Comparison of ENCODE assay signal across 8 cellular contexts in genomic region chr7:77698042-77698625, GRCh38.
A peak's percentile ranks its signal among the peaks of the same experiment; 100 is the strongest.
DNase-seq lines count a peak whose midpoint lies in the region; ATAC-seq and TF ChIP-seq lines count a peak whose summit lies in the region.

No MANE protein-coding gene starts in this region.

- ATAC-seq in GM18870 (IDR thresholded peaks at IDR 0.05; ENCODE audit: unreplicated experiment), result no peak

- peaks cover 7% of the 10 kb centered on the region for H3K36me3 ChIP-seq in neuron (ENCODE audit: insufficient read depth, low read length)

- H3K4me1 ChIP-seq in neuron (ENCODE audit: insufficient read depth, low read length), result peaks cover 21% of the 10 kb centered on the region

- H3K27ac ChIP-seq in coronary artery, result peak overlapping the region; percentile 95 to 97

- DNase-seq in ELR (ENCODE audit: low read depth) (peak; percentile 13), NOMO-1 (lab: John Stamatoyannopoulos, UW; ENCODE audit: unreplicated experiment in 2 of 2) (peak; percentile 54 to 94), coronary artery (ENCODE audit: low spot score) (no peak), SHP77 treated with DMSO at 0.1 percent for 48 hours (lab: John Stamatoyannopoulos, UW) (no peak), dedifferentiated amniotic fluid mesenchymal stem cell (ENCODE audit: extremely low spot score) (no peak), epidermal melanocyte (ENCODE audit: insufficient read length, low spot score) (no peak)

- no peaks in the 10 kb centered on the region for H3K9me3 ChIP-seq in neuron (ENCODE audit: low read length)

- H3K27me3 ChIP-seq in neuron (ENCODE audit: insufficient read depth, low read length), result no peaks in the 10 kb centered on the region

- H3K4me3 ChIP-seq in coronary artery (peak overlapping the region; percentile 99), neuron (ENCODE audit: low read length) (peak overlapping the region; percentile 82)

- H2AFZ ChIP-seq in neuron (ENCODE audit: low read depth, low read length), result no peak overlapping the region

- TF ChIP-seq CTCF in coronary artery (IDR thresholded peaks at IDR 0.05), result no peak

Comparison
In these comparisons a context has a peak if more than half of its experiments do, and no peak if none do; other contexts are left out.
1. DNase-seq: peak in ELR (single experiment) and NOMO-1 (2 of 2); none in coronary artery (single experiment), SHP77 treated with DMSO at 0.1 percent for 48 hours (single experiment), dedifferentiated amniotic fluid mesenchymal stem cell (single experiment) and epidermal melanocyte (single experiment).